ENCODE assay signal across 25 cellular contexts in genomic region chr1:21618059-21618458, GRCh38. TPM values are rescaled to one million over a fixed set of nuclear protein-coding genes. Genes with fewer than 3 reads are reported as not detected.
"Had no signal": no experiment of that assay in that cellular context is flagged by ENCODE, and none has a peak within 500 bp of the region (broad histone marks: within the 10 kb centered on the region; RNA-seq: fewer than 3 reads in every experiment).

No MANE protein-coding gene starts in this region.

- ATAC-seq: left cardiac atrium; left lung; lower lobe of right lung; naive thymus-derived CD8-positive, alpha-beta T cell; pancreas; psoas muscle; right lobe of liver; stimulated activated memory B cell treated with anti-CD40 and anti-IgM and Interleukin-4, amounts not matched to agents 10 μg/mL and 1 μg/mL and 100 μg/mL, for 72 hours; stimulated activated naive CD8-positive, alpha-beta T cell treated with anti-CD3 and anti-CD28 coated beads, Interleukin-15, amount 100 ng/mL, for 72 hours had no signal

- H3K4me1 ChIP-seq: psoas muscle had no signal

- H3K27me3 ChIP-seq: pancreas, right atrium auricular region, right lobe of liver, vagina had no signal

- H3K4me3 Mint-ChIP-seq: naive thymus-derived CD8-positive, alpha-beta T cell; nephron progenitor cell; stimulated activated memory B cell treated with anti-CD40 and anti-IgM and Interleukin-4, amounts not matched to agents 10 μg/mL and 1 μg/mL and 100 μg/mL, for 72 hours; stimulated activated naive CD8-positive, alpha-beta T cell treated with anti-CD3 and anti-CD28 coated beads, Interleukin-15, amount 100 ng/mL, for 72 hours had no signal

- H3K36me3 ChIP-seq: left lung, lower lobe of right lung, right atrium auricular region, transverse colon, upper lobe of left lung, vagina had no signal

- H3K9me3 ChIP-seq: left lung, lower lobe of right lung, pancreas, psoas muscle, right atrium auricular region, right lobe of liver, transverse colon, upper lobe of left lung, vagina had no signal

- H3K4me3 ChIP-seq: left lung, lower lobe of right lung, pancreas, psoas muscle, right atrium auricular region, right lobe of liver, smooth muscle cell, transverse colon, upper lobe of left lung, vagina had no signal

- H3K36me3 Mint-ChIP-seq: naive thymus-derived CD8-positive, alpha-beta T cell; stimulated activated memory B cell treated with anti-CD40 and anti-IgM and Interleukin-4, amounts not matched to agents 10 μg/mL and 1 μg/mL and 100 μg/mL, for 72 hours had no signal

- DNase-seq: kidney glomerular epithelial cell; left cardiac atrium; lower lobe of right lung; mammary epithelial cell; mesenchymal stem cell; naive thymus-derived CD8-positive, alpha-beta T cell; nephron progenitor cell; nucleus accumbens; psoas muscle; right lobe of liver; stimulated activated CD4-positive, alpha-beta T cell treated with anti-CD3 and anti-CD28 coated beads, Interleukin-1b, Interleukin-23, amount 100 ng/mL, for 48 hours; stimulated activated CD4-positive, alpha-beta T cell treated with anti-CD3 and anti-CD28 coated beads, Interleukin-2, amount 100 ng/mL, for 48 hours; stimulated activated CD4-positive, alpha-beta T cell treated with anti-CD3 and anti-CD28 coated beads, Interleukin-4, amount 100 ng/mL, for 4 hours; stimulated activated CD8-positive, alpha-beta memory T cell treated with anti-CD3 and anti-CD28 coated beads, Interleukin-4, amount 100 ng/mL, for 48 hours; stimulated activated naive CD4-positive, alpha-beta T cell treated with Interleukin-2 at 50 U/mL for 16 hours; stimulated activated naive CD8-positive, alpha-beta T cell treated with anti-CD3 and anti-CD28 coated beads, Interleukin-15, amount 100 ng/mL, for 72 hours; transverse colon; upper lobe of left lung had no signal

- H3K4me2 ChIP-seq: smooth muscle cell had no signal

- H3K4me1 Mint-ChIP-seq: stimulated activated memory B cell treated with anti-CD40 and anti-IgM and Interleukin-4, amounts not matched to agents 10 μg/mL and 1 μg/mL and 100 μg/mL, for 72 hours had no signal

- H3K9me3 Mint-ChIP-seq: naive thymus-derived CD8-positive, alpha-beta T cell; nephron progenitor cell; stimulated activated memory B cell treated with anti-CD40 and anti-IgM and Interleukin-4, amounts not matched to agents 10 μg/mL and 1 μg/mL and 100 μg/mL, for 72 hours; stimulated activated naive CD8-positive, alpha-beta T cell treated with anti-CD3 and anti-CD28 coated beads, Interleukin-15, amount 100 ng/mL, for 72 hours had no signal

- H3K27ac ChIP-seq: left lung, lower lobe of right lung, psoas muscle, right atrium auricular region, right lobe of liver, transverse colon, upper lobe of left lung, vagina had no signal

- FAIRE-seq: keratinocyte, pancreas had no signal

RNA-seq across cellular contexts. Expression of gene RAP1GAP, which starts 51.1 kb away (rescaled TPM):
- polyA plus RNA-seq: naive thymus-derived CD8-positive, alpha-beta T cell had no signal
